In the genomic region with DNA sequence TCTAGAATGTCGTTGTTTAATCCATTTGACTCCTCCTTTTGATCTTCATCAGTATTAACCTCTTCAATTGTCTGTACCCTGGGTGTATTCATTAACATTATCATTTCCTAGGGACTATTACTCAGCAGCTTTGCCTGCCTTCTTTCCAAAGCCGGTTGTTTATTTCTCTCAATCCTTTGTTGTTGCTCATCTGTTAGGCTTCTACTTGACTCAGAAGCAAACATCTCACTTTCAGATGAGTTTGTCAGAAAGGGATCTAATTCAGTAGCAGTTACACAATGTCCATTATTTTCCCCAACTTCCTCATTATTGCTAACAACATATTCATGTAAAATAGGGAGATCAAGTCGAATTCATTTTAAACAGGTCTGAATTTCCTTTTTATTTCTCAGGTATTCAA, we compare ENCODE assay signal across 1 cellular context.
TF ChIP-seq lines count a peak whose summit lies in the region.

No MANE protein-coding gene starts in this region.

TF ChIP-seq in IMR-90, 13 proteins besides CTCF, POLR2A, EP300 and RAD21 (continued from another document):
- TF ChIP-seq, protein P1, sequence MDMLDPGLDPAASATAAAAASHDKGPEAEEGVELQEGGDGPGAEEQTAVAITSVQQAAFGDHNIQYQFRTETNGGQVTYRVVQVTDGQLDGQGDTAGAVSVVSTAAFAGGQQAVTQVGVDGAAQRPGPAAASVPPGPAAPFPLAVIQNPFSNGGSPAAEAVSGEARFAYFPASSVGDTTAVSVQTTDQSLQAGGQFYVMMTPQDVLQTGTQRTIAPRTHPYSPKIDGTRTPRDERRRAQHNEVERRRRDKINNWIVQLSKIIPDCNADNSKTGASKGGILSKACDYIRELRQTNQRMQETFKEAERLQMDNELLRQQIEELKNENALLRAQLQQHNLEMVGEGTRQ (IDR thresholded peaks at IDR 0.05; ENCODE audit: low read depth, low read length) = no peak
- no peak for TF ChIP-seq SMC3 (IDR thresholded peaks at IDR 0.05; ENCODE audit: low read depth, low read length)
- no peak for TF ChIP-seq RCOR1 (IDR thresholded peaks at IDR 0.05; ENCODE audit: insufficient replicate concordance, low read length)
- TF ChIP-seq NFE2L2 (IDR thresholded peaks at IDR 0.05; ENCODE audit: low read depth, low read length) = peak; percentile 74
- no peak for TF ChIP-seq RFX5 (IDR thresholded peaks at IDR 0.05; ENCODE audit: low read depth, low read length)
- TF ChIP-seq, protein P2, sequence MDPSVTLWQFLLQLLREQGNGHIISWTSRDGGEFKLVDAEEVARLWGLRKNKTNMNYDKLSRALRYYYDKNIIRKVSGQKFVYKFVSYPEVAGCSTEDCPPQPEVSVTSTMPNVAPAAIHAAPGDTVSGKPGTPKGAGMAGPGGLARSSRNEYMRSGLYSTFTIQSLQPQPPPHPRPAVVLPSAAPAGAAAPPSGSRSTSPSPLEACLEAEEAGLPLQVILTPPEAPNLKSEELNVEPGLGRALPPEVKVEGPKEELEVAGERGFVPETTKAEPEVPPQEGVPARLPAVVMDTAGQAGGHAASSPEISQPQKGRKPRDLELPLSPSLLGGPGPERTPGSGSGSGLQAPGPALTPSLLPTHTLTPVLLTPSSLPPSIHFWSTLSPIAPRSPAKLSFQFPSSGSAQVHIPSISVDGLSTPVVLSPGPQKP (IDR thresholded peaks at IDR 0.05; ENCODE audit: borderline replicate concordance, low read depth, low read length) = no peak
- TF ChIP-seq MXI1 (IDR thresholded peaks at IDR 0.05; ENCODE audit: borderline replicate concordance, low read depth, low read length) = no peak
- no peak for TF ChIP-seq BHLHE40 (IDR thresholded peaks at IDR 0.05; ENCODE audit: low read depth, low read length)
TF ChIP-seq in IMR-90: peak in this region for 3.
